ENCODE assay signal across 21 cellular contexts in genomic region chr3:195690951-195691350, GRCh38. TPM values are rescaled to one million over a fixed set of nuclear protein-coding genes. Genes with fewer than 3 reads are reported as not detected.
"Had no signal": no experiment of that assay in that cellular context is flagged by ENCODE, and none has a peak within 500 bp of the region (broad histone marks: within the 10 kb centered on the region; RNA-seq: fewer than 3 reads in every experiment).

No MANE protein-coding gene starts in this region.

- H3K79me2 ChIP-seq: hepatocyte had no signal

- H3K4me3 ChIP-seq: dorsolateral prefrontal cortex, hepatocyte, mucosa of descending colon, pancreas, sigmoid colon, suprapubic skin, transverse colon, uterus had no signal

- H3K27me3 Mint-ChIP-seq: naive B cell, T-helper 17 cell had no signal

- H3K9me3 ChIP-seq: mucosa of descending colon, pancreas, sigmoid colon, suprapubic skin, transverse colon, uterus had no signal

- H3K4me2 ChIP-seq: hepatocyte had no signal

- H3K36me3 ChIP-seq: uterus had no signal

- DNase-seq: activated CD4-positive, alpha-beta T cell treated with anti-CD3 and anti-CD28 coated beads for 4 hours; activated naive CD4-positive, alpha-beta T cell; brain microvascular endothelial cell; central memory CD4-positive, alpha-beta T cell; dorsolateral prefrontal cortex; foreskin fibroblast; left cardiac atrium; mesenchymal stem cell; mucosa of descending colon; naive B cell; pancreas; sigmoid colon; stimulated activated CD4-positive, alpha-beta T cell treated with anti-CD3 and anti-CD28 coated beads, Interleukin-4, amount 100 ng/mL, for 24 hours; stimulated activated naive CD4-positive, alpha-beta T cell treated with Interleukin-2 at 50 U/mL for 16 hours; T-helper 17 cell; transverse colon; uterus had no signal

- H3K27ac ChIP-seq: brain microvascular endothelial cell, dorsolateral prefrontal cortex, epithelial cell of prostate, hepatocyte, pancreas, sigmoid colon, suprapubic skin, transverse colon, uterus had no signal

- H3K27me3 ChIP-seq: brain microvascular endothelial cell, dorsolateral prefrontal cortex, hepatocyte, pancreas, sigmoid colon, suprapubic skin, transverse colon, uterus had no signal

- H3K4me1 ChIP-seq: pancreas, suprapubic skin, uterus had no signal

- H2AFZ ChIP-seq: hepatocyte had no signal

- H3K27ac Mint-ChIP-seq: T-helper 17 cell had no signal

- ATAC-seq: left cardiac atrium, mucosa of descending colon, pancreas, T-helper 17 cell had no signal

- H3K4me3 Mint-ChIP-seq: naive B cell, T-helper 17 cell had no signal

RNA-seq across cellular contexts. Expression of gene MUC20, which starts 29.8 kb away (rescaled TPM):
- total RNA-seq: SK-MEL-5 had no signal
